1 cellular context compared by ENCODE assay signal in the genomic region with DNA sequence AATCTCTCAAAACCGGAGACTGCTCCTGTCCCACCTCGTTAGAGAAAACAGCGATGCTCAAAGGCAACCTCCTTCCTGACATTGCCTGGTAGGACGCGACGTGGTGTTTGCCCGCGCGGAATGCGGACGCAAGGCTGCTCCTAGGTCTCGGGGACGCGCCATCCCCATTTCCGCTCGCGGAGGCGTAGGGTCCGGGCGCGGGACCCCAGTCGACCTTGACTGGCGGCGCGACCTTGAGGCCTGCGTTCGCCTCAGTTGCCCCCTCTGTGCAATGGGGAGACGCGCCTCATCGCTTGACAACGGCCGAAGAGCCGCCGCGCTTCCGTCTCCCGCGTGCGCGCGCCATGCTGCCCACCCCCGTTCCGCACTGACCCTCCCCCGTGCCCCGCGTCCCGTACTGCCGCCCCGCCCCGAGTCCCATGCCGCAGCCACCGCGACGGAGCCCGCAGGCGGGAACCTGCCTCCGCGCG.
TF ChIP-seq lines count a peak whose summit lies in the region.

No MANE protein-coding gene starts in this region.

TF ChIP-seq in HepG2, 621 proteins besides CTCF, POLR2A, EP300 and RAD21 (continued from another document and continues in another):
- TF ChIP-seq ZNF362 (CRISPR knock-in tag; IDR thresholded peaks at IDR 0.05; ENCODE audit: borderline replicate concordance) (no peak), ZNF891 (CRISPR knock-in tag; IDR thresholded peaks at IDR 0.05) (no peak), TRIM22 (IDR thresholded peaks at IDR 0.05) (no peak), ZEB1 (IDR thresholded peaks at IDR 0.05; ENCODE audit: insufficient replicate concordance, low read depth) (no peak), HOXA3 (CRISPR knock-in tag; IDR thresholded peaks at IDR 0.05) (peak; percentile 70), ZNF777 (CRISPR knock-in tag; IDR thresholded peaks at IDR 0.05) (no peak), PLSCR1 (CRISPR knock-in tag; IDR thresholded peaks at IDR 0.05; ENCODE audit: borderline replicate concordance) (no peak), ZNF572 (CRISPR knock-in tag; IDR thresholded peaks at IDR 0.05) (no peak), TFDP2 (CRISPR knock-in tag; IDR thresholded peaks at IDR 0.05) (peak; percentile 95), TBP (CRISPR knock-in tag; IDR thresholded peaks at IDR 0.05) (no peak), U2AF1 (optimal IDR thresholded peaks at IDR 0.05; ENCODE audit: low read depth, low read length) (no peak), SP2 (CRISPR knock-in tag; IDR thresholded peaks at IDR 0.05) (no peak), RAD51 (IDR thresholded peaks at IDR 0.05; ENCODE audit: borderline replicate concordance) (no peak), ZNF260 (CRISPR knock-in tag; IDR thresholded peaks at IDR 0.05; ENCODE audit: borderline replicate concordance, low read depth) (no peak), HMG20B (CRISPR knock-in tag; conservative IDR thresholded peaks at IDR 0.05) (no peak), NR2F6 (IDR thresholded peaks at IDR 0.05) (no peak), NR2F6 (CRISPR knock-in tag; IDR thresholded peaks at IDR 0.05) (no peak; the same call in none of the 2 replicates), ETV6 (CRISPR knock-in tag; conservative IDR thresholded peaks at IDR 0.05) (no peak), TCF12 (IDR thresholded peaks at IDR 0.05) (no peak), TCF12 (CRISPR knock-in tag; IDR thresholded peaks at IDR 0.05) (0 out of 2 replicates have a peak, but pooled peaks have one; percentile 5), SRSF9 (IDR thresholded peaks at IDR 0.05; ENCODE audit: borderline replicate concordance, insufficient read depth, low read depth, low read length, poor library complexity, severe bottlenecking) (no peak), MTF1 (CRISPR knock-in tag; IDR thresholded peaks at IDR 0.05) (no peak; the same call in 1 of the 2 replicates), ZNF382 (CRISPR knock-in tag; IDR thresholded peaks at IDR 0.05; ENCODE audit: borderline replicate concordance) (no peak), ZNF235 (CRISPR knock-in tag; IDR thresholded peaks at IDR 0.05; ENCODE audit: borderline replicate concordance) (no peak), ARHGAP35 (CRISPR knock-in tag; IDR thresholded peaks at IDR 0.05; ENCODE audit: borderline replicate concordance) (no peak), PCBP2 (optimal IDR thresholded peaks at IDR 0.05; ENCODE audit: low read depth, low read length, poor library complexity, severe bottlenecking) (no peak), ZSCAN9 (CRISPR knock-in tag; IDR thresholded peaks at IDR 0.05; ENCODE audit: borderline replicate concordance) (no peak), ZFP41 (CRISPR knock-in tag; IDR thresholded peaks at IDR 0.05; ENCODE audit: borderline replicate concordance) (no peak), ZNF605 (CRISPR knock-in tag; IDR thresholded peaks at IDR 0.05) (no peak), ZNF224 (CRISPR knock-in tag; IDR thresholded peaks at IDR 0.05) (no peak), SP5 (CRISPR knock-in tag; IDR thresholded peaks at IDR 0.05; ENCODE audit: borderline replicate concordance, low read depth) (no peak; the same call in none of the 2 replicates), EED (CRISPR knock-in tag; IDR thresholded peaks at IDR 0.05) (0 out of 2 replicates have a peak, but pooled peaks have one; percentile 5), TP53 (CRISPR knock-in tag; conservative IDR thresholded peaks at IDR 0.05) (no peak), PRDM15 (CRISPR knock-in tag; IDR thresholded peaks at IDR 0.05) (no peak), HNRNPK (IDR thresholded peaks at IDR 0.05; ENCODE audit: low read depth, low read length, poor library complexity, severe bottlenecking) (no peak), ZBTB44 (CRISPR knock-in tag; IDR thresholded peaks at IDR 0.05) (no peak)
- TF ChIP-seq, protein P1, sequence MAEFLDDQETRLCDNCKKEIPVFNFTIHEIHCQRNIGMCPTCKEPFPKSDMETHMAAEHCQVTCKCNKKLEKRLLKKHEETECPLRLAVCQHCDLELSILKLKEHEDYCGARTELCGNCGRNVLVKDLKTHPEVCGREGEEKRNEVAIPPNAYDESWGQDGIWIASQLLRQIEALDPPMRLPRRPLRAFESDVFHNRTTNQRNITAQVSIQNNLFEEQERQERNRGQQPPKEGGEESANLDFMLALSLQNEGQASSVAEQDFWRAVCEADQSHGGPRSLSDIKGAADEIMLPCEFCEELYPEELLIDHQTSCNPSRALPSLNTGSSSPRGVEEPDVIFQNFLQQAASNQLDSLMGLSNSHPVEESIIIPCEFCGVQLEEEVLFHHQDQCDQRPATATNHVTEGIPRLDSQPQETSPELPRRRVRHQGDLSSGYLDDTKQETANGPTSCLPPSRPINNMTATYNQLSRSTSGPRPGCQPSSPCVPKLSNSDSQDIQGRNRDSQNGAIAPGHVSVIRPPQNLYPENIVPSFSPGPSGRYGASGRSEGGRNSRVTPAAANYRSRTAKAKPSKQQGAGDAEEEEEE (CRISPR knock-in tag; IDR thresholded peaks at IDR 0.05; ENCODE audit: borderline replicate concordance): 0 out of 2 replicates have a peak, but pooled peaks have one; percentile 75
- TF ChIP-seq, protein P2, sequence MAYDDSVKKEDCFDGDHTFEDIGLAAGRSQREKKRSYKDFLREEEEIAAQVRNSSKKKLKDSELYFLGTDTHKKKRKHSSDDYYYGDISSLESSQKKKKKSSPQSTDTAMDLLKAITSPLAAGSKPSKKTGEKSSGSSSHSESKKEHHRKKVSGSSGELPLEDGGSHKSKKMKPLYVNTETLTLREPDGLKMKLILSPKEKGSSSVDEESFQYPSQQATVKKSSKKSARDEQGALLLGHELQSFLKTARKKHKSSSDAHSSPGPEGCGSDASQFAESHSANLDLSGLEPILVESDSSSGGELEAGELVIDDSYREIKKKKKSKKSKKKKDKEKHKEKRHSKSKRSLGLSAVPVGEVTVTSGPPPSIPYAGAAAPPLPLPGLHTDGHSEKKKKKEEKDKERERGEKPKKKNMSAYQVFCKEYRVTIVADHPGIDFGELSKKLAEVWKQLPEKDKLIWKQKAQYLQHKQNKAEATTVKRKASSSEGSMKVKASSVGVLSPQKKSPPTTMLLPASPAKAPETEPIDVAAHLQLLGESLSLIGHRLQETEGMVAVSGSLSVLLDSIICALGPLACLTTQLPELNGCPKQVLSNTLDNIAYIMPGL (CRISPR knock-in tag; IDR thresholded peaks at IDR 0.05; ENCODE audit: borderline replicate concordance in 1 of 2, low read depth in 1 of 2): peak in 1 of 2 experiments; percentile 47; a peak in 2 of 4 replicates
- TF ChIP-seq, protein P3, sequence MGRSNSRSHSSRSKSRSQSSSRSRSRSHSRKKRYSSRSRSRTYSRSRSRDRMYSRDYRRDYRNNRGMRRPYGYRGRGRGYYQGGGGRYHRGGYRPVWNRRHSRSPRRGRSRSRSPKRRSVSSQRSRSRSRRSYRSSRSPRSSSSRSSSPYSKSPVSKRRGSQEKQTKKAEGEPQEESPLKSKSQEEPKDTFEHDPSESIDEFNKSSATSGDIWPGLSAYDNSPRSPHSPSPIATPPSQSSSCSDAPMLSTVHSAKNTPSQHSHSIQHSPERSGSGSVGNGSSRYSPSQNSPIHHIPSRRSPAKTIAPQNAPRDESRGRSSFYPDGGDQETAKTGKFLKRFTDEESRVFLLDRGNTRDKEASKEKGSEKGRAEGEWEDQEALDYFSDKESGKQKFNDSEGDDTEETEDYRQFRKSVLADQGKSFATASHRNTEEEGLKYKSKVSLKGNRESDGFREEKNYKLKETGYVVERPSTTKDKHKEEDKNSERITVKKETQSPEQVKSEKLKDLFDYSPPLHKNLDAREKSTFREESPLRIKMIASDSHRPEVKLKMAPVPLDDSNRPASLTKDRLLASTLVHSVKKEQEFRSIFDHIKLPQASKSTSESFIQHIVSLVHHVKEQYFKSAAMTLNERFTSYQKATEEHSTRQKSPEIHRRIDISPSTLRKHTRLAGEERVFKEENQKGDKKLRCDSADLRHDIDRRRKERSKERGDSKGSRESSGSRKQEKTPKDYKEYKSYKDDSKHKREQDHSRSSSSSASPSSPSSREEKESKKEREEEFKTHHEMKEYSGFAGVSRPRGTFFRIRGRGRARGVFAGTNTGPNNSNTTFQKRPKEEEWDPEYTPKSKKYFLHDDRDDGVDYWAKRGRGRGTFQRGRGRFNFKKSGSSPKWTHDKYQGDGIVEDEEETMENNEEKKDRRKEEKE (IDR thresholded peaks at IDR 0.05): no peak
- TF ChIP-seq, protein P4, sequence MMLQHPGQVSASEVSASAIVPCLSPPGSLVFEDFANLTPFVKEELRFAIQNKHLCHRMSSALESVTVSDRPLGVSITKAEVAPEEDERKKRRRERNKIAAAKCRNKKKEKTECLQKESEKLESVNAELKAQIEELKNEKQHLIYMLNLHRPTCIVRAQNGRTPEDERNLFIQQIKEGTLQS (CRISPR knock-in tag; IDR thresholded peaks at IDR 0.05): no peak
